In the genomic region with DNA sequence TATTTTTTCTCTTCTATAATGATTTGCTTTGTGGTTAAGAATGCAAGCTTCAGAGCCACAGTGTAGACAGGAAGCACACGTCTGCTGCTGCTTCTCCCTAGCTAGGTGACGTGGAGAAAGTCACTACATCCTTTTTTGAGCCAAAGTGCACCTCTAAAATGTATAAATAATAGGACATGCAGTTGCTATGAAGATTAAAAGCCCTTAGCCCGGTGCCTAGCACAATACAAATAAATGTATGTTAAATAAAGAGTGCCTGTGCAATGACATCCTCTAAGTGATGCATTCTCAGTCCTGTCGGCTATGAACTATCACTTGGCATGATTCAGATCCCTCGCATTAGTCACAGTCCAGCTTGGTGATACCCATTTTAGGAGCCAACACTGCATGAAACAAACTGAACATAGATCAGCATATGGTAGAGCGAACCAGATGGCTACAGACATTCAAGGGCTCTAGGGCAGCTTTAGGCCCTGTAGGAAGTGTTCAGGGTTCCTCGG, we compare ENCODE assay signal across 8 cellular contexts. TPM values are rescaled to one million over a fixed set of nuclear protein-coding genes. Genes with fewer than 3 reads are reported as not detected.
A peak's percentile ranks its signal among the peaks of the same experiment; 100 is the strongest.
DNase-seq lines count a peak whose midpoint lies in the region; ATAC-seq and TF ChIP-seq lines count a peak whose summit lies in the region.

No MANE protein-coding gene starts in this region.

- no peak for TF ChIP-seq POLR2A in adrenal gland (IDR thresholded peaks at IDR 0.05)

- no peaks in the 10 kb centered on the region for H3K27me3 ChIP-seq in adrenal gland

- POLR2A ChIA-PET in WTC11 (lab: Charles Lee): no interaction called here

- H3K9me3 Mint-ChIP-seq in WTC11: no peaks in the 10 kb centered on the region

- peaks cover 23% of the 10 kb centered on the region for H3K4me1 Mint-ChIP-seq in WTC11

- H3K27me3 Mint-ChIP-seq in WTC11 (ENCODE audit: low read depth): no peaks in the 10 kb centered on the region

- no peak overlapping the region for H3K4me3 ChIP-seq in adrenal gland

- 66 to 71% (median 67%) methylated on average over 7 of the region's 7 CpGs for WGBS in adrenal gland, 4 donors

- H3K4me1 ChIP-seq in adrenal gland (replicated peaks in 1 of 2): no peaks in the 10 kb centered on the region

- TF ChIP-seq CTCF in adrenal gland (IDR thresholded peaks at IDR 0.05) (no peak), WTC11 (IDR thresholded peaks at IDR 0.05) (no peak)

- intact Hi-C loops in left colon (cut with DNase I, micrococcal nuclease): no loop called here
- intact Hi-C loops in adrenal gland (cut with DNase I): no loop called here

- no peaks in the 10 kb centered on the region for H3K36me3 Mint-ChIP-seq in WTC11

- H3K36me3 ChIP-seq in adrenal gland (replicated peaks in 1 of 2): no peaks in the 10 kb centered on the region

- no peak overlapping the region for H3K27ac Mint-ChIP-seq in WTC11

- ATAC-seq in HG02763 (IDR thresholded peaks at IDR 0.05; ENCODE audit: unreplicated experiment): peak; percentile 34
- peak; percentile 73 for ATAC-seq in SK-N-SH treated with all-trans-retinoic acid at 6 μM for 48 hours
- no peak for ATAC-seq in left colon
- no peak for ATAC-seq in WTC11

- no peak overlapping the region for H3K4me3 Mint-ChIP-seq in WTC11

- no peaks in the 10 kb centered on the region for H3K9me3 ChIP-seq in adrenal gland (replicated peaks in 1 of 3)

- no peak overlapping the region for H3K27ac ChIP-seq in adrenal gland

- CTCF ChIA-PET in WTC11 (lab: Charles Lee): interaction anchor here (1.0 kb wide), 1 partner anchor 24 kb away, joined by 5 read pairs; no protein-coding TSS in a partner anchor

- DNase-seq in GM04503 (ENCODE audit: low read depth) (peak; percentile 76), dermis blood vessel endothelial cell (peak; percentile 75), stromal cell of bone marrow (ENCODE audit: low read depth) (peak; percentile 73), left colon (no peak), adrenal gland (no peak), WTC11 (ENCODE audit: low spot score) (no peak)

TF ChIP-seq in SK-N-SH treated with all-trans-retinoic acid at 6 μM for 48 hours, 23 proteins besides CTCF, POLR2A, EP300 and RAD21:
- TF ChIP-seq SNAI2 (CRISPR knock-in tag; IDR thresholded peaks at IDR 0.05): no peak
- no peak for TF ChIP-seq ZC3H10 (CRISPR knock-in tag; IDR thresholded peaks at IDR 0.05)
- TF ChIP-seq ZNF70 (CRISPR knock-in tag; IDR thresholded peaks at IDR 0.05): no peak
- TF ChIP-seq PPARA (CRISPR knock-in tag; IDR thresholded peaks at IDR 0.05; ENCODE audit: borderline replicate concordance): no peak
- TF ChIP-seq GLIS3 (CRISPR knock-in tag; IDR thresholded peaks at IDR 0.05): no peak
- no peak for TF ChIP-seq ISL1 (CRISPR knock-in tag; IDR thresholded peaks at IDR 0.05)
- TF ChIP-seq ZNF565 (CRISPR knock-in tag; conservative IDR thresholded peaks at IDR 0.05; ENCODE audit: low read depth): no peak
- no peak for TF ChIP-seq ZNF8 (CRISPR knock-in tag; IDR thresholded peaks at IDR 0.05)
- TF ChIP-seq, protein P1, sequence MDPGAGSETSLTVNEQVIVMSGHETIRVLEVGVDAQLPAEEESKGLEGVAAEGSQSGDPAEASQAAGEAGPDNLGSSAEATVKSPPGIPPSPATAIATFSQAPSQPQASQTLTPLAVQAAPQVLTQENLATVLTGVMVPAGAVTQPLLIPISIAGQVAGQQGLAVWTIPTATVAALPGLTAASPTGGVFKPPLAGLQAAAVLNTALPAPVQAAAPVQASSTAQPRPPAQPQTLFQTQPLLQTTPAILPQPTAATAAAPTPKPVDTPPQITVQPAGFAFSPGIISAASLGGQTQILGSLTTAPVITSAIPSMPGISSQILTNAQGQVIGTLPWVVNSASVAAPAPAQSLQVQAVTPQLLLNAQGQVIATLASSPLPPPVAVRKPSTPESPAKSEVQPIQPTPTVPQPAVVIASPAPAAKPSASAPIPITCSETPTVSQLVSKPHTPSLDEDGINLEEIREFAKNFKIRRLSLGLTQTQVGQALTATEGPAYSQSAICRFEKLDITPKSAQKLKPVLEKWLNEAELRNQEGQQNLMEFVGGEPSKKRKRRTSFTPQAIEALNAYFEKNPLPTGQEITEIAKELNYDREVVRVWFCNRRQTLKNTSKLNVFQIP (CRISPR knock-in tag; IDR thresholded peaks at IDR 0.05; ENCODE audit: borderline replicate concordance, low read depth): no peak
- TF ChIP-seq, protein P2, sequence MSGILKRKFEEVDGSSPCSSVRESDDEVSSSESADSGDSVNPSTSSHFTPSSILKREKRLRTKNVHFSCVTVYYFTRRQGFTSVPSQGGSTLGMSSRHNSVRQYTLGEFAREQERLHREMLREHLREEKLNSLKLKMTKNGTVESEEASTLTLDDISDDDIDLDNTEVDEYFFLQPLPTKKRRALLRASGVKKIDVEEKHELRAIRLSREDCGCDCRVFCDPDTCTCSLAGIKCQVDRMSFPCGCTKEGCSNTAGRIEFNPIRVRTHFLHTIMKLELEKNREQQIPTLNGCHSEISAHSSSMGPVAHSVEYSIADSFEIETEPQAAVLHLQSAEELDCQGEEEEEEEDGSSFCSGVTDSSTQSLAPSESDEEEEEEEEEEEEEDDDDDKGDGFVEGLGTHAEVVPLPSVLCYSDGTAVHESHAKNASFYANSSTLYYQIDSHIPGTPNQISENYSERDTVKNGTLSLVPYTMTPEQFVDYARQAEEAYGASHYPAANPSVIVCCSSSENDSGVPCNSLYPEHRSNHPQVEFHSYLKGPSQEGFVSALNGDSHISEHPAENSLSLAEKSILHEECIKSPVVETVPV (CRISPR knock-in tag; IDR thresholded peaks at IDR 0.05): no peak
- TF ChIP-seq ARNTL (CRISPR knock-in tag; IDR thresholded peaks at IDR 0.05; ENCODE audit: borderline replicate concordance, low read depth): no peak
- TF ChIP-seq TOX (CRISPR knock-in tag; IDR thresholded peaks at IDR 0.05; ENCODE audit: borderline replicate concordance): no peak
- no peak for TF ChIP-seq CSDC2 (CRISPR knock-in tag; IDR thresholded peaks at IDR 0.05)
- no peak for TF ChIP-seq ZFP3 (CRISPR knock-in tag; IDR thresholded peaks at IDR 0.05)

TF ChIP-seq in WTC11, 78 proteins besides CTCF, POLR2A, EP300 and RAD21:
- no peak for TF ChIP-seq MYBL2 (CRISPR knock-in tag; IDR thresholded peaks at IDR 0.05)
- TF ChIP-seq GRHL2 (CRISPR knock-in tag; IDR thresholded peaks at IDR 0.05; ENCODE audit: insufficient replicate concordance, severe bottlenecking): no peak
- no peak for TF ChIP-seq STAT6 (CRISPR knock-in tag; conservative IDR thresholded peaks at IDR 0.05; ENCODE audit: low read depth)
- TF ChIP-seq ZNF219 (CRISPR knock-in tag; IDR thresholded peaks at IDR 0.05; ENCODE audit: borderline replicate concordance): no peak
- no peak for TF ChIP-seq NR3C1 (CRISPR knock-in tag; conservative IDR thresholded peaks at IDR 0.05; ENCODE audit: low read depth)
- no peak for TF ChIP-seq GTF2I (CRISPR knock-in tag; conservative IDR thresholded peaks at IDR 0.05)
- TF ChIP-seq HMGA2 (CRISPR knock-in tag; IDR thresholded peaks at IDR 0.05): no peak
- no peak for TF ChIP-seq KAT7 (CRISPR knock-in tag; IDR thresholded peaks at IDR 0.05; ENCODE audit: borderline replicate concordance)
- no peak for TF ChIP-seq TP53 (CRISPR knock-in tag; IDR thresholded peaks at IDR 0.05)
- TF ChIP-seq ESRRA (CRISPR knock-in tag; IDR thresholded peaks at IDR 0.05; ENCODE audit: borderline replicate concordance): no peak
- no peak for TF ChIP-seq GABPB1 (CRISPR knock-in tag; IDR thresholded peaks at IDR 0.05)
- no peak for TF ChIP-seq SP1 (CRISPR knock-in tag; conservative IDR thresholded peaks at IDR 0.05)
- TF ChIP-seq JAZF1 (CRISPR knock-in tag; IDR thresholded peaks at IDR 0.05): no peak

RNA-seq across cellular contexts. Expression of gene TRDMT1, which starts 4.8 kb away (rescaled TPM):
- total RNA-seq in dermis blood vessel endothelial cell: 4.6 and 7.5 TPM in 2 replicates
- total RNA-seq in left colon: 1 to 10 TPM; 4.6 to 4.9 TPM
- total RNA-seq in adrenal gland: 10 to 100 TPM in 1 of 8 donors, 1 to 10 TPM in 7; 1.7 to 10.5 (median 5.5) TPM
- 1 to 10 TPM; 1.3 to 3.7 (median 2.2) TPM for polyA plus RNA-seq in adrenal gland
- total RNA-seq in WTC11 (2021): 10.6 to 11.7 TPM (median 11.0 TPM) in 3 replicates

RNA-seq across cellular contexts. Expression of gene VIM, which starts 21.8 kb away (rescaled TPM):
- total RNA-seq in dermis blood vessel endothelial cell (4,841 and 6,960 TPM in 2 replicates), left colon (100 to 1,000 TPM; 137 to 290 TPM), adrenal gland (1,000 to 10,000 TPM in 4 of 8 donors, 100 to 1,000 TPM in 4; 374 to 1,377 (median 956) TPM), WTC11 (2021) (65.0 to 74.1 TPM (median 66.2 TPM) in 3 replicates)
- 100 to 1,000 TPM; 322 to 882 (median 377) TPM for polyA plus RNA-seq in adrenal gland

Comparison
In these comparisons a context has a peak if more than half of its experiments do, and no peak if none do; other contexts are left out.
1. DNase-seq: peak in GM04503 (single experiment), dermis blood vessel endothelial cell (single experiment) and stromal cell of bone marrow (single experiment); none in left colon (0 of 2), adrenal gland (0 of 7) and WTC11 (single experiment).
2. ATAC-seq: peak in HG02763 (single experiment) and SK-N-SH treated with all-trans-retinoic acid at 6 μM for 48 hours (single experiment); none in left colon (single experiment) and WTC11 (single experiment).